Comparison of ENCODE assay signal across 25 cellular contexts in genomic region chr3:183307749-183308148, GRCh38. TPM values are rescaled to one million over a fixed set of nuclear protein-coding genes. Genes with fewer than 3 reads are reported as not detected.
DNase-seq lines count a peak whose midpoint lies in the region; ATAC-seq, FAIRE-seq and TF ChIP-seq lines count a peak whose summit lies in the region.
"Had no signal": no experiment of that assay in that cellular context is flagged by ENCODE, and none has a peak within 500 bp of the region (broad histone marks: within the 10 kb centered on the region; RNA-seq: fewer than 3 reads in every experiment).

No MANE protein-coding gene starts in this region.

- 44% methylated on average over 2 of the region's 2 CpGs for WGBS in right lobe of liver (ENCODE audit: insufficient coverage, low coverage, low lambda C conversion rate, missing lambda C conversion rate)
- WGBS in stomach, 5 donors = 62 to 74% (median 70%) methylated on average over 2 of the region's 2 CpGs

- no peak for TF ChIP-seq EP300 in stomach (IDR thresholded peaks at IDR 0.05)

- no peak for FAIRE-seq in astrocyte (lab: Jason Lieb, UNC)
- FAIRE-seq: endothelial cell of umbilical vein, pancreas had no signal

- H3K9me3 ChIP-seq in astrocyte (ENCODE audit: insufficient read depth, low read depth, low read length) = no peaks in the 10 kb centered on the region
- no peaks in the 10 kb centered on the region for H3K9me3 ChIP-seq in right lobe of liver
- no peaks in the 10 kb centered on the region for H3K9me3 ChIP-seq in stomach
- H3K9me3 ChIP-seq: pancreas, SK-N-SH, tibial artery had no signal

- no peaks in the 10 kb centered on the region for H3K79me2 ChIP-seq in KMS-11 (ENCODE audit: insufficient read depth, low read depth)
- H3K79me2 ChIP-seq in astrocyte (ENCODE audit: insufficient read depth, low read length) = no peaks in the 10 kb centered on the region

- H2AFZ ChIP-seq in KMS-11 (ENCODE audit: low read depth) (peak overlapping the region; percentile 87; the same call in 1 of the 2 replicates), astrocyte (ENCODE audit: low read depth, low read length) (no peak overlapping the region)

- H3K36me3 ChIP-seq in KMS-11 (ENCODE audit: insufficient read depth) = no peaks in the 10 kb centered on the region
- H3K36me3 ChIP-seq in astrocyte (ENCODE audit: insufficient read depth, low read length) = no peaks in the 10 kb centered on the region
- H3K36me3 ChIP-seq in right lobe of liver = no peaks in the 10 kb centered on the region
- H3K36me3 ChIP-seq in stomach = no peaks in the 10 kb centered on the region
- H3K36me3 ChIP-seq: pancreas, tibial artery had no signal

- TF ChIP-seq POLR2A in right lobe of liver (IDR thresholded peaks at IDR 0.05) = no peak
- no peak for TF ChIP-seq POLR2A in stomach (IDR thresholded peaks at IDR 0.05)

- H3K27ac ChIP-seq in KMS-11 = peak overlapping the region; percentile 90; the same call in 1 of the 2 replicates
- H3K27ac ChIP-seq in astrocyte (ENCODE audit: low read depth, low read length) = no peak overlapping the region
- H3K27ac ChIP-seq in right lobe of liver = no peak overlapping the region
- H3K27ac ChIP-seq in stomach = peak overlapping the region; percentile 71 to 87 (median 81)
- H3K27ac ChIP-seq: GM23248, RWPE1, tibial artery had no signal

- intact Hi-C loops in right lobe of liver (cut with DNase I) = no loop called here
- intact Hi-C loops in stomach (cut with DNase I; ENCODE audit: low total_unique reads) = no loop called here
- intact Hi-C loops in activated naive CD4-positive, alpha-beta T cell treated with anti-CD3 and anti-CD28 coated beads for 36 hours (cut with micrococcal nuclease) = loop anchor here (1.0 to 2.0 kb wide), 5 partner anchors 12 to 52 kb away; no protein-coding TSS in a partner anchor

- ATAC-seq in right lobe of liver = peak in 3 of 4 donors; percentile 19 to 32 (median 21)

- TF ChIP-seq CTCF in KMS-11 (conservative IDR thresholded peaks at IDR 0.05; ENCODE audit: low read depth, low read length) (no peak), astrocyte (IDR thresholded peaks at IDR 0.05; ENCODE audit: insufficient read depth, low read depth, low read length) (no peak), right lobe of liver (IDR thresholded peaks at IDR 0.05) (no peak), stomach (IDR thresholded peaks at IDR 0.05) (no peak)

- H3K27ac Mint-ChIP-seq in astrocyte (ENCODE audit: unreplicated experiment) = peak overlapping the region; percentile 86
- no peak overlapping the region for H3K27ac Mint-ChIP-seq in activated naive CD4-positive, alpha-beta T cell treated with anti-CD3 and anti-CD28 coated beads for 36 hours

- peaks cover 3% of the 10 kb centered on the region for H3K36me3 Mint-ChIP-seq in astrocyte (ENCODE audit: low read depth, unreplicated experiment)
- H3K36me3 Mint-ChIP-seq in activated naive CD4-positive, alpha-beta T cell treated with anti-CD3 and anti-CD28 coated beads for 36 hours (ENCODE audit: low read depth) = no peaks in the 10 kb centered on the region
- H3K36me3 Mint-ChIP-seq: natural killer cell treated with Interleukin-12 subunit alpha and Interleukin-12 subunit beta and Interleukin-15 and Interleukin-18, amount 100 ng/mL, for 72 hours had no signal

- H3K4me1 ChIP-seq in KMS-11 (ENCODE audit: low read depth, poor library complexity, severe bottlenecking) (peaks cover 55% of the 10 kb centered on the region), astrocyte (ENCODE audit: insufficient read depth, low read length) (peaks cover 13% of the 10 kb centered on the region), right lobe of liver (peaks cover 0 to 13% (median 2%) of the 10 kb centered on the region in 4 donors), stomach (peaks cover 7 to 31% (median 13%) of the 10 kb centered on the region in 4 donors)
- H3K4me1 ChIP-seq: tibial artery had no signal

- H3K9ac ChIP-seq in KMS-11 (peak overlapping the region; percentile 77; the same call in 1 of the 2 replicates), astrocyte (ENCODE audit: low read length) (no peak overlapping the region)
- H3K9ac ChIP-seq: GM23248, SK-N-SH had no signal

- H3K4me3 ChIP-seq in KMS-11 (IDR thresholded peaks at IDR 0.05; ENCODE audit: insufficient read depth, low read depth, low read length) = no peak overlapping the region
- no peak overlapping the region for H3K4me3 ChIP-seq in astrocyte (ENCODE audit: insufficient read depth, low read depth, low read length)
- no peak overlapping the region for H3K4me3 ChIP-seq in right lobe of liver
- no peak overlapping the region for H3K4me3 ChIP-seq in stomach
- H3K4me3 ChIP-seq: GM23248, pancreas, tibial artery had no signal

- DNase-seq in astrocyte (ENCODE audit: low read depth) (no peak), right lobe of liver (no peak), stomach (no peak), NCI-H748 treated with DMSO at 0.1 percent for 48 hours (lab: John Stamatoyannopoulos, UW) (no peak)
- no peak for DNase-seq in activated naive CD4-positive, alpha-beta T cell treated with anti-CD3 and anti-CD28 coated beads for 36 hours
- no peak for DNase-seq in stimulated activated CD4-positive, alpha-beta T cell treated with anti-CD3 and anti-CD28 coated beads, Interleukin-2, amount 100 ng/mL, for 48 hours
- DNase-seq: activated CD4-positive, alpha-beta T cell treated with anti-CD3 and anti-CD28 coated beads for 4 hours; activated gamma-delta T cell treated with Interleukin-2 at 50 U/mL for 16 hours; CD8-positive, alpha-beta memory T cell; dermis blood vessel endothelial cell; DMS79 treated with DMSO at 0.1 percent for 48 hours; GM23248; NCI-H2171; NCI-H524 treated with DMSO at 0.1 percent for 48 hours; pancreas; SK-N-SH; stimulated activated CD4-positive, alpha-beta T cell treated with anti-CD3 and anti-CD28 coated beads, Interleukin-12 subunit alpha, Interleukin-12 subunit beta, amount 100 ng/mL, for 4 hours; stimulated activated CD4-positive, alpha-beta T cell treated with anti-CD3 and anti-CD28 coated beads, Interleukin-4, amount 100 ng/mL, for 4 hours; stimulated activated naive CD4-positive, alpha-beta T cell treated with Interleukin-2 at 50 U/mL for 16 hours; tibial artery had no signal

- peak overlapping the region; percentile 36 for H3K4me3 Mint-ChIP-seq in astrocyte (ENCODE audit: unreplicated experiment)
- H3K4me3 Mint-ChIP-seq in activated naive CD4-positive, alpha-beta T cell treated with anti-CD3 and anti-CD28 coated beads for 36 hours = no peak overlapping the region
- H3K4me3 Mint-ChIP-seq: activated T-cell treated with anti-CD3 and anti-CD28 coated beads, Interleukin-2, amount 50 U/mL, for 24 hours; CD8-positive, alpha-beta memory T cell; natural killer cell treated with Interleukin-12 subunit alpha and Interleukin-12 subunit beta and Interleukin-15 and Interleukin-18, amount 100 ng/mL, for 72 hours had no signal

- H3K27me3 ChIP-seq in KMS-11 (ENCODE audit: insufficient read depth, low read depth) (no peaks in the 10 kb centered on the region), astrocyte (ENCODE audit: insufficient read depth, low read length) (no peaks in the 10 kb centered on the region), right lobe of liver (no peaks in the 10 kb centered on the region), stomach (no peaks in the 10 kb centered on the region)
- H3K27me3 ChIP-seq: pancreas, tibial artery had no signal

- peaks cover 25% of the 10 kb centered on the region for H3K4me1 Mint-ChIP-seq in astrocyte (ENCODE audit: low read depth, unreplicated experiment)
- H3K4me1 Mint-ChIP-seq in activated naive CD4-positive, alpha-beta T cell treated with anti-CD3 and anti-CD28 coated beads for 36 hours (ENCODE audit: low read depth) = peaks cover 20% of the 10 kb centered on the region
- H3K4me1 Mint-ChIP-seq: CD8-positive, alpha-beta memory T cell had no signal

- no peaks in the 10 kb centered on the region for H3K27me3 Mint-ChIP-seq in astrocyte (ENCODE audit: low read depth, unreplicated experiment)
- no peaks in the 10 kb centered on the region for H3K27me3 Mint-ChIP-seq in activated naive CD4-positive, alpha-beta T cell treated with anti-CD3 and anti-CD28 coated beads for 36 hours (ENCODE audit: low read depth)
- H3K27me3 Mint-ChIP-seq: activated T-cell treated with anti-CD3 and anti-CD28 coated beads, Interleukin-2, amount 50 U/mL, for 24 hours; CD8-positive, alpha-beta memory T cell; natural killer cell treated with Interleukin-12 subunit alpha and Interleukin-12 subunit beta and Interleukin-15 and Interleukin-18, amount 100 ng/mL, for 72 hours had no signal

- no peaks in the 10 kb centered on the region for H3K9me3 Mint-ChIP-seq in astrocyte (ENCODE audit: unreplicated experiment)
- no peaks in the 10 kb centered on the region for H3K9me3 Mint-ChIP-seq in activated naive CD4-positive, alpha-beta T cell treated with anti-CD3 and anti-CD28 coated beads for 36 hours
- H3K9me3 Mint-ChIP-seq: activated T-cell treated with anti-CD3 and anti-CD28 coated beads, Interleukin-2, amount 50 U/mL, for 24 hours; CD8-positive, alpha-beta memory T cell; natural killer cell treated with Interleukin-12 subunit alpha and Interleukin-12 subunit beta and Interleukin-15 and Interleukin-18, amount 100 ng/mL, for 72 hours had no signal

- H4K20me1 ChIP-seq in KMS-11 (ENCODE audit: insufficient read depth) (no peaks in the 10 kb centered on the region), astrocyte (ENCODE audit: insufficient read depth, low read length) (no peaks in the 10 kb centered on the region)

- peak overlapping the region; percentile 82 for H3K4me2 ChIP-seq in KMS-11
- no peak overlapping the region for H3K4me2 ChIP-seq in astrocyte (ENCODE audit: low read length)
- H3K4me2 ChIP-seq: SK-N-SH had no signal

- CTCF ChIA-PET in activated naive CD4-positive, alpha-beta T cell treated with anti-CD3 and anti-CD28 coated beads for 36 hours (lab: Charles Lee) = interaction anchor here (1.3 to 1.5 kb wide), 2 partner anchors 75 to 123 kb away, joined by 5 to 6 read pairs; no protein-coding TSS in a partner anchor

RNA-seq across cellular contexts. Expression of gene B3GNT5, which starts 54.7 kb away (rescaled TPM):
- 15.1 and 15.8 TPM in 2 replicates for total RNA-seq in astrocyte
- total RNA-seq in right lobe of liver = 10 to 100 TPM in 2 of 6 experiments, 1 to 10 TPM in 2, under 1 TPM in 2; 0.27 to 12.5 (median 5.5) TPM
- 10 to 100 TPM in 2 of 5 donors, 1 to 10 TPM in 3; 4.1 to 39.7 (median 9.0) TPM for total RNA-seq in stomach
- polyA plus RNA-seq in stomach = 1 to 10 TPM; 5.0 to 7.6 (median 6.1) TPM
- total RNA-seq in activated naive CD4-positive, alpha-beta T cell treated with anti-CD3 and anti-CD28 coated beads for 36 hours = 10 to 100 TPM; 15.0 to 18.8 TPM
- polyA plus RNA-seq: CD8-positive, alpha-beta memory T cell had no signal

Comparison
In these comparisons a context has a peak if more than half of its experiments do, and no peak if none do; other contexts are left out.
1. H3K27ac ChIP-seq: peak in KMS-11 (single experiment) and stomach (5 of 5); none in astrocyte (single experiment) and right lobe of liver (0 of 3).